1 cellular context compared by ENCODE assay signal in the genomic region with DNA sequence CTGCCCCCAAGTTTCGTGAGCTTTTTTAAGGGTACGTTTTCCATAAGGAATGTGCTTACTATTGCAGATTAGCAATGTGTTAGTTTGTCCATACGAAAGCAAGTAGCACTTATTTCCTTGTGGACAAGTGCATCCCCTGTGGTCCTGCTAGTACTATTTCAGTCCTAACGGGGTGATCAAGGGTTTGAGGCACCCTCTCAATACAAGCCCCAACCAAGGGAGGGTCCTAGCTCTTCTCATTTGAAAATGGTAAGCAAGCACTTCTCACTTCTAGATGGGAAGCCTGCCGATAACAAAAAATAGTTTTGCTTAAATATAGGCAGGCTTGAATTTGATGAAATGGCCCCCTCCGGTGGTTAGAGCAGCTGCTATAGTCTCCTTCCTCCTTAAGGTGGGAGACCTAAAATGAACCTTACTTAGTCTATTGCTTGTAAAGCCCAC.
TF ChIP-seq lines count a peak whose summit lies in the region.

No MANE protein-coding gene starts in this region.

TF ChIP-seq in K562, 482 proteins besides CTCF, POLR2A, EP300 and RAD21 (continued from another document):
- TF ChIP-seq HMGXB4 (CRISPR knock-in tag; IDR thresholded peaks at IDR 0.05) = no peak
- TF ChIP-seq MAZ (CRISPR knock-in tag; conservative IDR thresholded peaks at IDR 0.05 in 1 of 2, IDR thresholded peaks at IDR 0.05 in 1 of 2) = 0 out of 4 replicates have a peak, but pooled peaks of 1 of the 2 experiments have one; percentile 24
- TF ChIP-seq RBM39 (optimal IDR thresholded peaks at IDR 0.05; ENCODE audit: low read depth, low read length) = no peak
- no peak for TF ChIP-seq ZBTB43 (CRISPR knock-in tag; IDR thresholded peaks at IDR 0.05)
- no peak for TF ChIP-seq SMARCB1 (IDR thresholded peaks at IDR 0.05; ENCODE audit: insufficient read length, low read depth)
- TF ChIP-seq DEAF1 (CRISPR knock-in tag; IDR thresholded peaks at IDR 0.05) = 0 out of 2 replicates have a peak, but pooled peaks have one; percentile 28
- no peak for TF ChIP-seq ELK3 (CRISPR knock-in tag; IDR thresholded peaks at IDR 0.05)
- no peak for TF ChIP-seq ATF7 (IDR thresholded peaks at IDR 0.05)
- no peak for TF ChIP-seq ZEB2 (IDR thresholded peaks at IDR 0.05)
- peak; percentile 26; the same call in 1 of the 2 replicates for TF ChIP-seq MAFG (tag; conservative IDR thresholded peaks at IDR 0.05)
- TF ChIP-seq CSDE1 (IDR thresholded peaks at IDR 0.05) = no peak
- TF ChIP-seq TAF15 (IDR thresholded peaks at IDR 0.05; ENCODE audit: low read depth, low read length) = no peak
- TF ChIP-seq, protein P1, sequence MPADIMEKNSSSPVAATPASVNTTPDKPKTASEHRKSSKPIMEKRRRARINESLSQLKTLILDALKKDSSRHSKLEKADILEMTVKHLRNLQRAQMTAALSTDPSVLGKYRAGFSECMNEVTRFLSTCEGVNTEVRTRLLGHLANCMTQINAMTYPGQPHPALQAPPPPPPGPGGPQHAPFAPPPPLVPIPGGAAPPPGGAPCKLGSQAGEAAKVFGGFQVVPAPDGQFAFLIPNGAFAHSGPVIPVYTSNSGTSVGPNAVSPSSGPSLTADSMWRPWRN (IDR thresholded peaks at IDR 0.05; ENCODE audit: low read depth) = no peak
- no peak for TF ChIP-seq SPI1 (IDR thresholded peaks at IDR 0.05; ENCODE audit: borderline replicate concordance, low read depth, low read length)
- TF ChIP-seq JUN (IDR thresholded peaks at IDR 0.05; ENCODE audit: borderline replicate concordance, low read depth, low read length) = no peak
- TF ChIP-seq JUN (CRISPR knock-in tag; IDR thresholded peaks at IDR 0.05; ENCODE audit: borderline replicate concordance) = no peak
- TF ChIP-seq ZFP30 (CRISPR knock-in tag; IDR thresholded peaks at IDR 0.05; ENCODE audit: borderline replicate concordance) = no peak
- no peak for TF ChIP-seq ASH1L (IDR thresholded peaks at IDR 0.05; ENCODE audit: borderline replicate concordance, low read depth, partially characterized antibody)
- TF ChIP-seq, protein P2, sequence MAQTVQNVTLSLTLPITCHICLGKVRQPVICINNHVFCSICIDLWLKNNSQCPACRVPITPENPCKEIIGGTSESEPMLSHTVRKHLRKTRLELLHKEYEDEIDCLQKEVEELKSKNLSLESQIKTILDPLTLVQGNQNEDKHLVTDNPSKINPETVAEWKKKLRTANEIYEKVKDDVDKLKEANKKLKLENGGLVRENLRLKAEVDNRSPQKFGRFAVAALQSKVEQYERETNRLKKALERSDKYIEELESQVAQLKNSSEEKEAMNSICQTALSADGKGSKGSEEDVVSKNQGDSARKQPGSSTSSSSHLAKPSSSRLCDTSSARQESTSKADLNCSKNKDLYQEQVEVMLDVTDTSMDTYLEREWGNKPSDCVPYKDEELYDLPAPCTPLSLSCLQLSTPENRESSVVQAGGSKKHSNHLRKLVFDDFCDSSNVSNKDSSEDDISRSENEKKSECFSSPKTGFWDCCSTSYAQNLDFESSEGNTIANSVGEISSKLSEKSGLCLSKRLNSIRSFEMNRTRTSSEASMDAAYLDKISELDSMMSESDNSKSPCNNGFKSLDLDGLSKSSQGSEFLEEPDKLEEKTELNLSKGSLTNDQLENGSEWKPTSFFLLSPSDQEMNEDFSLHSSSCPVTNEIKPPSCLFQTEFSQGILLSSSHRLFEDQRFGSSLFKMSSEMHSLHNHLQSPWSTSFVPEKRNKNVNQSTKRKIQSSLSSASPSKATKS (CRISPR knock-in tag; IDR thresholded peaks at IDR 0.05) = no peak
TF ChIP-seq in K562: peak in this region for 4.
